1 cellular context compared by ENCODE assay signal in the genomic region with DNA sequence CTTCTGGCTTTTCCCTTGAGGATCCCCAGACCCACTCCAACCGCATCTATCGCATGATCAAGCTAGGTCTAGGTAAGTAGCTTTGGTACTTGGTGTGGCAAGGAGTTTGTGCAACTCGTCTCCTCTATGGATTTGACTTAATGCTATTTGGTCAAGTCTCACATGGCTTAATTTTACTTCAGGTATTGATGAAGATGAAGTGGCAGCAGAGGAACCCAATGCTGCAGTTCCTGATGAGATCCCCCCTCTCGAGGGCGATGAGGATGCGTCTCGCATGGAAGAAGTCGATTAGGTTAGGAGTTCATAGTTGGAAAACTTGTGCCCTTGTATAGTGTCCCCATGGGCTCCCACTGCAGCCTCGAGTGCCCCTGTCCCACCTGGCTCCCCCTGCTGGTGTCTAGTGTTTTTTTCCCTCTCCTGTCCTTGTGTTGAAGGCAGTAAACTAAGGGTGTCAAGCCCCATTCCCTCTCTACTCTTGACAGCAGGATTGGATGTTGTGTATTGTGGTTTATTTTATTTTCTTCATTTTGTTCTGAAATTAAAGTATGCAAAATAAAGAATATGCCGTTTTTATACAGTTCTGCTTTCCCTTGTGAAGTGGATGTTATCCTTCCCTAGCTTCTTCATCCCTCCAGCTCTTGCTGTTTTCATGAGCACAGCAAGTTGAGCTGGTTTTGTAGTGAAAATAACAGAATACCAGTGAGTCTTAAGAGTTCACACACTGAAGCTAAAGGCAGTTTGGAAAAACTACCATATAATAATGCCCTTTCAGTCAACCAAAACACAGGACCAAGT.
TF ChIP-seq lines count a peak whose summit lies in the region.

No MANE protein-coding gene starts in this region.

TF ChIP-seq in K562, 482 proteins besides CTCF, POLR2A, EP300 and RAD21 (continued from another document and continues in another):
- TF ChIP-seq, protein P1, sequence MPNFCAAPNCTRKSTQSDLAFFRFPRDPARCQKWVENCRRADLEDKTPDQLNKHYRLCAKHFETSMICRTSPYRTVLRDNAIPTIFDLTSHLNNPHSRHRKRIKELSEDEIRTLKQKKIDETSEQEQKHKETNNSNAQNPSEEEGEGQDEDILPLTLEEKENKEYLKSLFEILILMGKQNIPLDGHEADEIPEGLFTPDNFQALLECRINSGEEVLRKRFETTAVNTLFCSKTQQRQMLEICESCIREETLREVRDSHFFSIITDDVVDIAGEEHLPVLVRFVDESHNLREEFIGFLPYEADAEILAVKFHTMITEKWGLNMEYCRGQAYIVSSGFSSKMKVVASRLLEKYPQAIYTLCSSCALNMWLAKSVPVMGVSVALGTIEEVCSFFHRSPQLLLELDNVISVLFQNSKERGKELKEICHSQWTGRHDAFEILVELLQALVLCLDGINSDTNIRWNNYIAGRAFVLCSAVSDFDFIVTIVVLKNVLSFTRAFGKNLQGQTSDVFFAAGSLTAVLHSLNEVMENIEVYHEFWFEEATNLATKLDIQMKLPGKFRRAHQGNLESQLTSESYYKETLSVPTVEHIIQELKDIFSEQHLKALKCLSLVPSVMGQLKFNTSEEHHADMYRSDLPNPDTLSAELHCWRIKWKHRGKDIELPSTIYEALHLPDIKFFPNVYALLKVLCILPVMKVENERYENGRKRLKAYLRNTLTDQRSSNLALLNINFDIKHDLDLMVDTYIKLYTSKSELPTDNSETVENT (CRISPR knock-in tag; IDR thresholded peaks at IDR 0.05): no peak
- TF ChIP-seq ZNF780A (CRISPR knock-in tag; IDR thresholded peaks at IDR 0.05) (no peak), ZFP36 (IDR thresholded peaks at IDR 0.05; ENCODE audit: low read depth, low read length, partially characterized antibody) (no peak), NFXL1 (CRISPR knock-in tag; IDR thresholded peaks at IDR 0.05) (no peak), TCFL5 (CRISPR knock-in tag; conservative IDR thresholded peaks at IDR 0.05) (no peak), SUPT5H (IDR thresholded peaks at IDR 0.05) (0 out of 2 replicates have a peak, but pooled peaks have one; percentile 7), CREM (IDR thresholded peaks at IDR 0.05; ENCODE audit: low read depth) (peak; percentile 39; the same call in 1 of the 2 replicates), ZC3H4 (CRISPR knock-in tag; IDR thresholded peaks at IDR 0.05; ENCODE audit: borderline replicate concordance) (no peak), NRF1 (conservative IDR thresholded peaks at IDR 0.05 in 1 of 2, IDR thresholded peaks at IDR 0.05 in 1 of 2) (no peak), GATAD2B (IDR thresholded peaks at IDR 0.05; ENCODE audit: borderline replicate concordance) (no peak), GATA2 (CRISPR knock-in tag; IDR thresholded peaks at IDR 0.05) (no peak), ETV1 (tag; conservative IDR thresholded peaks at IDR 0.05; ENCODE audit: low read depth) (no peak), POLR3A (IDR thresholded peaks at IDR 0.05; ENCODE audit: borderline replicate concordance, extremely low read depth, insufficient read depth, insufficient read length) (no peak), CHCHD3 (CRISPR knock-in tag; IDR thresholded peaks at IDR 0.05) (no peak)
- TF ChIP-seq, protein P2, sequence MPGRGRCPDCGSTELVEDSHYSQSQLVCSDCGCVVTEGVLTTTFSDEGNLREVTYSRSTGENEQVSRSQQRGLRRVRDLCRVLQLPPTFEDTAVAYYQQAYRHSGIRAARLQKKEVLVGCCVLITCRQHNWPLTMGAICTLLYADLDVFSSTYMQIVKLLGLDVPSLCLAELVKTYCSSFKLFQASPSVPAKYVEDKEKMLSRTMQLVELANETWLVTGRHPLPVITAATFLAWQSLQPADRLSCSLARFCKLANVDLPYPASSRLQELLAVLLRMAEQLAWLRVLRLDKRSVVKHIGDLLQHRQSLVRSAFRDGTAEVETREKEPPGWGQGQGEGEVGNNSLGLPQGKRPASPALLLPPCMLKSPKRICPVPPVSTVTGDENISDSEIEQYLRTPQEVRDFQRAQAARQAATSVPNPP (IDR thresholded peaks at IDR 0.05; ENCODE audit: borderline replicate concordance, insufficient read depth, insufficient read length): no peak
- TF ChIP-seq, protein P3, sequence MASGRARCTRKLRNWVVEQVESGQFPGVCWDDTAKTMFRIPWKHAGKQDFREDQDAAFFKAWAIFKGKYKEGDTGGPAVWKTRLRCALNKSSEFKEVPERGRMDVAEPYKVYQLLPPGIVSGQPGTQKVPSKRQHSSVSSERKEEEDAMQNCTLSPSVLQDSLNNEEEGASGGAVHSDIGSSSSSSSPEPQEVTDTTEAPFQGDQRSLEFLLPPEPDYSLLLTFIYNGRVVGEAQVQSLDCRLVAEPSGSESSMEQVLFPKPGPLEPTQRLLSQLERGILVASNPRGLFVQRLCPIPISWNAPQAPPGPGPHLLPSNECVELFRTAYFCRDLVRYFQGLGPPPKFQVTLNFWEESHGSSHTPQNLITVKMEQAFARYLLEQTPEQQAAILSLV (tag; IDR thresholded peaks at IDR 0.05): no peak
- TF ChIP-seq, protein P4, sequence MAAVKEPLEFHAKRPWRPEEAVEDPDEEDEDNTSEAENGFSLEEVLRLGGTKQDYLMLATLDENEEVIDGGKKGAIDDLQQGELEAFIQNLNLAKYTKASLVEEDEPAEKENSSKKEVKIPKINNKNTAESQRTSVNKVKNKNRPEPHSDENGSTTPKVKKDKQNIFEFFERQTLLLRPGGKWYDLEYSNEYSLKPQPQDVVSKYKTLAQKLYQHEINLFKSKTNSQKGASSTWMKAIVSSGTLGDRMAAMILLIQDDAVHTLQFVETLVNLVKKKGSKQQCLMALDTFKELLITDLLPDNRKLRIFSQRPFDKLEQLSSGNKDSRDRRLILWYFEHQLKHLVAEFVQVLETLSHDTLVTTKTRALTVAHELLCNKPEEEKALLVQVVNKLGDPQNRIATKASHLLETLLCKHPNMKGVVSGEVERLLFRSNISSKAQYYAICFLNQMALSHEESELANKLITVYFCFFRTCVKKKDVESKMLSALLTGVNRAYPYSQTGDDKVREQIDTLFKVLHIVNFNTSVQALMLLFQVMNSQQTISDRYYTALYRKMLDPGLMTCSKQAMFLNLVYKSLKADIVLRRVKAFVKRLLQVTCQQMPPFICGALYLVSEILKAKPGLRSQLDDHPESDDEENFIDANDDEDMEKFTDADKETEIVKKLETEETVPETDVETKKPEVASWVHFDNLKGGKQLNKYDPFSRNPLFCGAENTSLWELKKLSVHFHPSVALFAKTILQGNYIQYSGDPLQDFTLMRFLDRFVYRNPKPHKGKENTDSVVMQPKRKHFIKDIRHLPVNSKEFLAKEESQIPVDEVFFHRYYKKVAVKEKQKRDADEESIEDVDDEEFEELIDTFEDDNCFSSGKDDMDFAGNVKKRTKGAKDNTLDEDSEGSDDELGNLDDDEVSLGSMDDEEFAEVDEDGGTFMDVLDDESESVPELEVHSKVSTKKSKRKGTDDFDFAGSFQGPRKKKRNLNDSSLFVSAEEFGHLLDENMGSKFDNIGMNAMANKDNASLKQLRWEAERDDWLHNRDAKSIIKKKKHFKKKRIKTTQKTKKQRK (IDR thresholded peaks at IDR 0.05; ENCODE audit: borderline replicate concordance, low read depth, low read length): no peak
- TF ChIP-seq, protein P5, sequence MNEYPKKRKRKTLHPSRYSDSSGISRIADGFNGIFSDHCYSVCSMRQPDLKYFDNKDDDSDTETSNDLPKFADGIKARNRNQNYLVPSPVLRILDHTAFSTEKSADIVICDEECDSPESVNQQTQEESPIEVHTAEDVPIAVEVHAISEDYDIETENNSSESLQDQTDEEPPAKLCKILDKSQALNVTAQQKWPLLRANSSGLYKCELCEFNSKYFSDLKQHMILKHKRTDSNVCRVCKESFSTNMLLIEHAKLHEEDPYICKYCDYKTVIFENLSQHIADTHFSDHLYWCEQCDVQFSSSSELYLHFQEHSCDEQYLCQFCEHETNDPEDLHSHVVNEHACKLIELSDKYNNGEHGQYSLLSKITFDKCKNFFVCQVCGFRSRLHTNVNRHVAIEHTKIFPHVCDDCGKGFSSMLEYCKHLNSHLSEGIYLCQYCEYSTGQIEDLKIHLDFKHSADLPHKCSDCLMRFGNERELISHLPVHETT (CRISPR knock-in tag; conservative IDR thresholded peaks at IDR 0.05 in 1 of 2, IDR thresholded peaks at IDR 0.05 in 1 of 2): no peak
- TF ChIP-seq, protein P6, sequence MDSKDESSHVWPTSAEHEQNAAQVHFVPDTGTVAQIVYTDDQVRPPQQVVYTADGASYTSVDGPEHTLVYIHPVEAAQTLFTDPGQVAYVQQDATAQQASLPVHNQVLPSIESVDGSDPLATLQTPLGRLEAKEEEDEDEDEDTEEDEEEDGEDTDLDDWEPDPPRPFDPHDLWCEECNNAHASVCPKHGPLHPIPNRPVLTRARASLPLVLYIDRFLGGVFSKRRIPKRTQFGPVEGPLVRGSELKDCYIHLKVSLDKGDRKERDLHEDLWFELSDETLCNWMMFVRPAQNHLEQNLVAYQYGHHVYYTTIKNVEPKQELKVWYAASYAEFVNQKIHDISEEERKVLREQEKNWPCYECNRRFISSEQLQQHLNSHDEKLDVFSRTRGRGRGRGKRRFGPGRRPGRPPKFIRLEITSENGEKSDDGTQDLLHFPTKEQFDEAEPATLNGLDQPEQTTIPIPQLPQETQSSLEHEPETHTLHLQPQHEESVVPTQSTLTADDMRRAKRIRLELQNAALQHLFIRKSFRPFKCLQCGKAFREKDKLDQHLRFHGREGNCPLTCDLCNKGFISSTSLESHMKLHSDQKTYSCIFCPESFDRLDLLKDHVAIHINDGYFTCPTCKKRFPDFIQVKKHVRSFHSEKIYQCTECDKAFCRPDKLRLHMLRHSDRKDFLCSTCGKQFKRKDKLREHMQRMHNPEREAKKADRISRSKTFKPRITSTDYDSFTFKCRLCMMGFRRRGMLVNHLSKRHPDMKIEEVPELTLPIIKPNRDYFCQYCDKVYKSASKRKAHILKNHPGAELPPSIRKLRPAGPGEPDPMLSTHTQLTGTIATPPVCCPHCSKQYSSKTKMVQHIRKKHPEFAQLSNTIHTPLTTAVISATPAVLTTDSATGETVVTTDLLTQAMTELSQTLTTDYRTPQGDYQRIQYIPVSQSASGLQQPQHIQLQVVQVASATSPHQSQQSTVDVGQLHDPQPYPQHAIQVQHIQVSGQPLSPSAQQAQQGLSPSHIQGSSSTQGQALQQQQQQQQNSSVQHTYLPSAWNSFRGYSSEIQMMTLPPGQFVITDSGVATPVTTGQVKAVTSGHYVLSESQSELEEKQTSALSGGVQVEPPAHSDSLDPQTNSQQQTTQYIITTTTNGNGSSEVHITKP (IDR thresholded peaks at IDR 0.05; ENCODE audit: partially characterized antibody): no peak
- TF ChIP-seq, protein P7, sequence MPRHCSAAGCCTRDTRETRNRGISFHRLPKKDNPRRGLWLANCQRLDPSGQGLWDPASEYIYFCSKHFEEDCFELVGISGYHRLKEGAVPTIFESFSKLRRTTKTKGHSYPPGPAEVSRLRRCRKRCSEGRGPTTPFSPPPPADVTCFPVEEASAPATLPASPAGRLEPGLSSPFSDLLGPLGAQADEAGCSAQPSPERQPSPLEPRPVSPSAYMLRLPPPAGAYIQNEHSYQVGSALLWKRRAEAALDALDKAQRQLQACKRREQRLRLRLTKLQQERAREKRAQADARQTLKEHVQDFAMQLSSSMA (CRISPR knock-in tag; IDR thresholded peaks at IDR 0.05): no peak
- TF ChIP-seq, protein P8, sequence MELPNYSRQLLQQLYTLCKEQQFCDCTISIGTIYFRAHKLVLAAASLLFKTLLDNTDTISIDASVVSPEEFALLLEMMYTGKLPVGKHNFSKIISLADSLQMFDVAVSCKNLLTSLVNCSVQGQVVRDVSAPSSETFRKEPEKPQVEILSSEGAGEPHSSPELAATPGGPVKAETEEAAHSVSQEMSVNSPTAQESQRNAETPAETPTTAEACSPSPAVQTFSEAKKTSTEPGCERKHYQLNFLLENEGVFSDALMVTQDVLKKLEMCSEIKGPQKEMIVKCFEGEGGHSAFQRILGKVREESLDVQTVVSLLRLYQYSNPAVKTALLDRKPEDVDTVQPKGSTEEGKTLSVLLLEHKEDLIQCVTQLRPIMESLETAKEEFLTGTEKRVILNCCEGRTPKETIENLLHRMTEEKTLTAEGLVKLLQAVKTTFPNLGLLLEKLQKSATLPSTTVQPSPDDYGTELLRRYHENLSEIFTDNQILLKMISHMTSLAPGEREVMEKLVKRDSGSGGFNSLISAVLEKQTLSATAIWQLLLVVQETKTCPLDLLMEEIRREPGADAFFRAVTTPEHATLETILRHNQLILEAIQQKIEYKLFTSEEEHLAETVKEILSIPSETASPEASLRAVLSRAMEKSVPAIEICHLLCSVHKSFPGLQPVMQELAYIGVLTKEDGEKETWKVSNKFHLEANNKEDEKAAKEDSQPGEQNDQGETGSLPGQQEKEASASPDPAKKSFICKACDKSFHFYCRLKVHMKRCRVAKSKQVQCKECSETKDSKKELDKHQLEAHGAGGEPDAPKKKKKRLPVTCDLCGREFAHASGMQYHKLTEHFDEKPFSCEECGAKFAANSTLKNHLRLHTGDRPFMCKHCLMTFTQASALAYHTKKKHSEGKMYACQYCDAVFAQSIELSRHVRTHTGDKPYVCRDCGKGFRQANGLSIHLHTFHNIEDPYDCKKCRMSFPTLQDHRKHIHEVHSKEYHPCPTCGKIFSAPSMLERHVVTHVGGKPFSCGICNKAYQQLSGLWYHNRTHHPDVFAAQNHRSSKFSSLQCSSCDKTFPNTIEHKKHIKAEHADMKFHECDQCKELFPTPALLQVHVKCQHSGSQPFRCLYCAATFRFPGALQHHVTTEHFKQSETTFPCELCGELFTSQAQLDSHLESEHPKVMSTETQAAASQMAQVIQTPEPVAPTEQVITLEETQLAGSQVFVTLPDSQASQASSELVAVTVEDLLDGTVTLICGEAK (IDR thresholded peaks at IDR 0.05): no peak
- TF ChIP-seq, protein P8 (CRISPR knock-in tag; IDR thresholded peaks at IDR 0.05): 0 out of 2 replicates have a peak, but pooled peaks have one; percentile 7
